ENCODE assay signal across 19 cellular contexts in genomic region chr5:124080256-124080655, GRCh38.
DNase-seq lines count a peak whose midpoint lies in the region; ATAC-seq and TF ChIP-seq lines count a peak whose summit lies in the region.
"Had no signal": no experiment of that assay in that cellular context is flagged by ENCODE, and none has a peak within 500 bp of the region (broad histone marks: within the 10 kb centered on the region; RNA-seq: fewer than 3 reads in every experiment).

No MANE protein-coding gene starts in this region.

- CTCF ChIA-PET in MCF 10A (lab: Yijun Ruan, JAX) = no interaction called here
- CTCF ChIA-PET in activated CD8-positive, alpha-beta T cell treated with anti-CD3 and anti-CD28 coated beads, Interleukin-2, amount 10 ng/mL, durations not matched to agents 7 days and 5 days (lab: Charles Lee) = no interaction called here
- CTCF ChIA-PET in CD4-positive, alpha-beta memory T cell (lab: Charles Lee; ENCODE audit: partially characterized antibody) = no interaction called here

- POLR2A ChIA-PET in MCF 10A (lab: Yijun Ruan, JAX) = interaction anchor here (0.7 to 1.3 kb wide), 5 partner anchors 11 to 726 kb away, joined by 3 to 5 read pairs (median 3); no protein-coding TSS in a partner anchor
- POLR2A ChIA-PET in activated CD8-positive, alpha-beta T cell treated with anti-CD3 and anti-CD28 coated beads, Interleukin-2, amount 10 ng/mL, durations not matched to agents 7 days and 5 days (lab: Charles Lee) = no interaction called here
- POLR2A ChIA-PET in CD4-positive, alpha-beta memory T cell (lab: Charles Lee; ENCODE audit: partially characterized antibody) = no interaction called here

- H3K9me3 ChIP-seq in breast epithelium = no peaks in the 10 kb centered on the region
- no peaks in the 10 kb centered on the region for H3K9me3 ChIP-seq in CD4-positive, alpha-beta memory T cell (ENCODE audit: control insufficient read depth in 1 of 2, low read length in 2 of 2)
- H3K9me3 ChIP-seq: A549 had no signal

- H3K36me3 ChIP-seq in breast epithelium = no peaks in the 10 kb centered on the region
- no peaks in the 10 kb centered on the region for H3K36me3 ChIP-seq in CD4-positive, alpha-beta memory T cell (ENCODE audit: insufficient read depth, low read length)

- no peaks in the 10 kb centered on the region for H3K4me1 ChIP-seq in breast epithelium
- H3K4me1 ChIP-seq in CD4-positive, alpha-beta memory T cell (ENCODE audit: insufficient read depth, low read length) = no peaks in the 10 kb centered on the region
- H3K4me1 ChIP-seq: A549 had no signal

- no peak for TF ChIP-seq POLR2A in breast epithelium (IDR thresholded peaks at IDR 0.05)

- peak overlapping the region; percentile 2 for H3K27ac Mint-ChIP-seq in MCF 10A (ENCODE audit: low read depth, unreplicated experiment)
- no peak overlapping the region for H3K27ac Mint-ChIP-seq in activated CD8-positive, alpha-beta T cell treated with anti-CD3 and anti-CD28 coated beads, Interleukin-2, amount 10 ng/mL, durations not matched to agents 7 days and 5 days
- H3K27ac Mint-ChIP-seq in activated naive CD8-positive, alpha-beta T cell treated with anti-CD3 and anti-CD28 coated beads, Interleukin-2, amount 50 U/mL, for 24 hours = no peak overlapping the region
- no peak overlapping the region for H3K27ac Mint-ChIP-seq in CD4-positive, alpha-beta memory T cell
- H3K27ac Mint-ChIP-seq: IgD-negative memory B cell had no signal

- H3K27me3 ChIP-seq in breast epithelium = no peaks in the 10 kb centered on the region
- no peaks in the 10 kb centered on the region for H3K27me3 ChIP-seq in CD4-positive, alpha-beta memory T cell (ENCODE audit: insufficient read depth, low read length)

- no TSS peak for BruUV-seq in MCF 10A (replicated peaks; lab: Mats Ljungman, UMichigan)

- H3K27ac ChIP-seq in breast epithelium = no peak overlapping the region
- H3K27ac ChIP-seq in CD4-positive, alpha-beta memory T cell (ENCODE audit: low read depth, low read length) = no peak overlapping the region
- H3K27ac ChIP-seq: A549, C4-2B, GM23248 had no signal

- H3K27me3 Mint-ChIP-seq in MCF 10A (ENCODE audit: insufficient read depth, unreplicated experiment) = no peaks in the 10 kb centered on the region
- H3K27me3 Mint-ChIP-seq in activated CD8-positive, alpha-beta T cell treated with anti-CD3 and anti-CD28 coated beads, Interleukin-2, amount 10 ng/mL, durations not matched to agents 7 days and 5 days (ENCODE audit: low read depth) = no peaks in the 10 kb centered on the region
- H3K27me3 Mint-ChIP-seq in activated naive CD8-positive, alpha-beta T cell treated with anti-CD3 and anti-CD28 coated beads, Interleukin-2, amount 50 U/mL, for 24 hours = no peaks in the 10 kb centered on the region
- no peaks in the 10 kb centered on the region for H3K27me3 Mint-ChIP-seq in CD4-positive, alpha-beta memory T cell
- H3K27me3 Mint-ChIP-seq: IgD-negative memory B cell had no signal

- H3K4me3 ChIP-seq in breast epithelium = no peak overlapping the region
- H3K4me3 ChIP-seq in CD4-positive, alpha-beta memory T cell (ENCODE audit: low read length in 2 of 2) = no peak overlapping the region
- H3K4me3 ChIP-seq: A549, GM12878, GM23248 had no signal

- TF ChIP-seq CTCF in MCF 10A (IDR thresholded peaks at IDR 0.05; ENCODE audit: unreplicated experiment) = no peak
- TF ChIP-seq CTCF in breast epithelium (IDR thresholded peaks at IDR 0.05) = no peak

- H3K36me3 Mint-ChIP-seq in MCF 10A (ENCODE audit: insufficient read depth, unreplicated experiment) = no peaks in the 10 kb centered on the region
- no peaks in the 10 kb centered on the region for H3K36me3 Mint-ChIP-seq in activated CD8-positive, alpha-beta T cell treated with anti-CD3 and anti-CD28 coated beads, Interleukin-2, amount 10 ng/mL, durations not matched to agents 7 days and 5 days (ENCODE audit: low read depth)
- H3K36me3 Mint-ChIP-seq in activated naive CD8-positive, alpha-beta T cell treated with anti-CD3 and anti-CD28 coated beads, Interleukin-2, amount 50 U/mL, for 24 hours (ENCODE audit: low read depth) = no peaks in the 10 kb centered on the region
- H3K36me3 Mint-ChIP-seq in CD4-positive, alpha-beta memory T cell = no peaks in the 10 kb centered on the region
- H3K36me3 Mint-ChIP-seq: IgD-negative memory B cell had no signal

- H3K4me3 Mint-ChIP-seq in MCF 10A (ENCODE audit: unreplicated experiment) = no peak overlapping the region
- H3K4me3 Mint-ChIP-seq in activated CD8-positive, alpha-beta T cell treated with anti-CD3 and anti-CD28 coated beads, Interleukin-2, amount 10 ng/mL, durations not matched to agents 7 days and 5 days = no peak overlapping the region
- no peak overlapping the region for H3K4me3 Mint-ChIP-seq in activated naive CD8-positive, alpha-beta T cell treated with anti-CD3 and anti-CD28 coated beads, Interleukin-2, amount 50 U/mL, for 24 hours
- H3K4me3 Mint-ChIP-seq in CD4-positive, alpha-beta memory T cell = no peak overlapping the region
- H3K4me3 Mint-ChIP-seq: IgD-negative memory B cell had no signal

- DNase-seq in MCF 10A (ENCODE audit: unreplicated experiment) (peak; percentile 45), breast epithelium (ENCODE audit: low spot score in 2 of 2) (no peak), NCI-H748 (lab: John Stamatoyannopoulos, UW; ENCODE audit: unreplicated experiment) (peak; percentile 14), HT-29 (ENCODE audit: low spot score) (no peak)
- DNase-seq in activated CD8-positive, alpha-beta T cell treated with anti-CD3 and anti-CD28 coated beads, Interleukin-2, amount 10 ng/mL, durations not matched to agents 7 days and 5 days = no peak
- DNase-seq in activated naive CD8-positive, alpha-beta T cell treated with anti-CD3 and anti-CD28 coated beads, Interleukin-2, amount 50 U/mL, for 24 hours = no peak
- DNase-seq in CD4-positive, alpha-beta memory T cell = no peak
- DNase-seq: COR-L47, DMS79, GM23248, MV-4-11, NCI-H1436, NCI-H2029 treated with DMSO at 0.1 percent for 48 hours, NCI-H524 treated with DMSO at 0.1 percent for 48 hours had no signal

- intact Hi-C loops in MCF 10A (cut with micrococcal nuclease) (no loop called here), breast epithelium (cut with DNase I; ENCODE audit: low total_unique reads) (no loop called here)
- intact Hi-C loops in CD4-positive, alpha-beta memory T cell (cut with micrococcal nuclease) = no loop called here

- H3K4me1 Mint-ChIP-seq in MCF 10A (ENCODE audit: insufficient read depth, unreplicated experiment) = peaks cover 14% of the 10 kb centered on the region
- H3K4me1 Mint-ChIP-seq in activated CD8-positive, alpha-beta T cell treated with anti-CD3 and anti-CD28 coated beads, Interleukin-2, amount 10 ng/mL, durations not matched to agents 7 days and 5 days (ENCODE audit: low read depth) = no peaks in the 10 kb centered on the region
- peaks cover 4% of the 10 kb centered on the region for H3K4me1 Mint-ChIP-seq in activated naive CD8-positive, alpha-beta T cell treated with anti-CD3 and anti-CD28 coated beads, Interleukin-2, amount 50 U/mL, for 24 hours
- no peaks in the 10 kb centered on the region for H3K4me1 Mint-ChIP-seq in CD4-positive, alpha-beta memory T cell

- H3K9me3 Mint-ChIP-seq in MCF 10A (ENCODE audit: unreplicated experiment) = peaks cover 7% of the 10 kb centered on the region
- H3K9me3 Mint-ChIP-seq in activated CD8-positive, alpha-beta T cell treated with anti-CD3 and anti-CD28 coated beads, Interleukin-2, amount 10 ng/mL, durations not matched to agents 7 days and 5 days (ENCODE audit: insufficient read depth) = peaks cover 5% of the 10 kb centered on the region
- peaks cover 4% of the 10 kb centered on the region for H3K9me3 Mint-ChIP-seq in activated naive CD8-positive, alpha-beta T cell treated with anti-CD3 and anti-CD28 coated beads, Interleukin-2, amount 50 U/mL, for 24 hours
- H3K9me3 Mint-ChIP-seq in CD4-positive, alpha-beta memory T cell = peaks cover 4 to 18% (median 12%) of the 10 kb centered on the region in 8 donors

- ATAC-seq in esophagus mucosa = peak; percentile 91
- ATAC-seq in activated CD8-positive, alpha-beta T cell treated with anti-CD3 and anti-CD28 coated beads, Interleukin-2, amount 10 ng/mL, durations not matched to agents 7 days and 5 days = no peak
- ATAC-seq in activated naive CD8-positive, alpha-beta T cell treated with anti-CD3 and anti-CD28 coated beads, Interleukin-2, amount 50 U/mL, for 24 hours = no peak
- ATAC-seq: GM12878 had no signal

Comparison
In these comparisons a context has a peak if more than half of its experiments do, and no peak if none do; other contexts are left out.
1. DNase-seq: peak in MCF 10A (single experiment) and NCI-H748 (single experiment); none in breast epithelium (0 of 2), activated CD8-positive, alpha-beta T cell treated with anti-CD3 and anti-CD28 coated beads, Interleukin-2, amount 10 ng/mL, durations not matched to agents 7 days and 5 days (single experiment), HT-29 (single experiment), activated naive CD8-positive, alpha-beta T cell treated with anti-CD3 and anti-CD28 coated beads, Interleukin-2, amount 50 U/mL, for 24 hours (single experiment) and CD4-positive, alpha-beta memory T cell (0 of 5).